ENCODE assay signal across 14 cellular contexts in genomic region chr17:72110231-72110952, GRCh38. TPM values are rescaled to one million over a fixed set of nuclear protein-coding genes. Genes with fewer than 3 reads are reported as not detected.
DNase-seq lines count a peak whose midpoint lies in the region; ATAC-seq and TF ChIP-seq lines count a peak whose summit lies in the region.
"Had no signal": no experiment of that assay in that cellular context is flagged by ENCODE, and none has a peak within 500 bp of the region (broad histone marks: within the 10 kb centered on the region; RNA-seq: fewer than 3 reads in every experiment).

No MANE protein-coding gene starts in this region.

- H3K9ac ChIP-seq in GM23248 (peak overlapping the region; percentile 65), adipocyte (ENCODE audit: low read length) (no peak overlapping the region), smooth muscle cell (ENCODE audit: low read depth) (no peak overlapping the region), Karpas-422 (ENCODE audit: low read length) (no peak overlapping the region)

- H3K9me2 ChIP-seq in GM23248 (ENCODE audit: insufficient read depth): no peaks in the 10 kb centered on the region
- no peaks in the 10 kb centered on the region for H3K9me2 ChIP-seq in Karpas-422 (replicated peaks; ENCODE audit: insufficient read depth, low read length)

- in situ Hi-C loops in GM23248 (cut with MboI): loop anchor here (10.0 to 25.0 kb wide), 3 partner anchors 646 to 1348 kb away; no protein-coding TSS in a partner anchor

- H3K27ac ChIP-seq in GM23248 (no peak overlapping the region), smooth muscle cell (ENCODE audit: low read depth) (no peak overlapping the region), Karpas-422 (ENCODE audit: low read length) (no peak overlapping the region)
- H3K27ac ChIP-seq: gastroesophageal sphincter, prostate gland, tibial artery had no signal

- H3K79me2 ChIP-seq in GM23248 (ENCODE audit: insufficient read depth) (no peaks in the 10 kb centered on the region), smooth muscle cell (ENCODE audit: low read depth) (no peaks in the 10 kb centered on the region), Karpas-422 (ENCODE audit: low read length) (no peaks in the 10 kb centered on the region)

- peaks cover 16% of the 10 kb centered on the region for H3K4me1 ChIP-seq in GM23248 (ENCODE audit: insufficient read depth)
- no peaks in the 10 kb centered on the region for H3K4me1 ChIP-seq in adipocyte (ENCODE audit: control insufficient read depth, insufficient read depth, low read length)
- H3K4me1 ChIP-seq in smooth muscle cell (ENCODE audit: low read depth): peaks cover 14% of the 10 kb centered on the region
- no peaks in the 10 kb centered on the region for H3K4me1 ChIP-seq in Karpas-422 (ENCODE audit: low read length)
- H3K4me1 ChIP-seq: gastroesophageal sphincter, prostate gland had no signal

- H3K9me3 ChIP-seq in GM23248 (ENCODE audit: low read depth): no peaks in the 10 kb centered on the region
- no peaks in the 10 kb centered on the region for H3K9me3 ChIP-seq in adipocyte (ENCODE audit: control insufficient read depth, low read length)
- H3K9me3 ChIP-seq in smooth muscle cell (replicated peaks; ENCODE audit: low read depth): no peaks in the 10 kb centered on the region
- H3K9me3 ChIP-seq in Karpas-422 (ENCODE audit: low read length): no peaks in the 10 kb centered on the region
- H3K9me3 ChIP-seq: gastroesophageal sphincter, prostate gland, tibial artery had no signal

- H3K4me2 ChIP-seq in GM23248 (ENCODE audit: unreplicated experiment): peak overlapping the region; percentile 100
- peak overlapping the region; percentile 43 for H3K4me2 ChIP-seq in smooth muscle cell
- no peak overlapping the region for H3K4me2 ChIP-seq in Karpas-422 (ENCODE audit: low read depth, low read length, poor library complexity, severe bottlenecking)

- ATAC-seq in HG03521 (IDR thresholded peaks at IDR 0.05; ENCODE audit: unreplicated experiment): no peak
- ATAC-seq: gastroesophageal sphincter had no signal

- WGBS in GM23248 (ENCODE audit: low coverage in 1 of 2, low lambda C conversion rate in 2 of 2, missing lambda C conversion rate in 2 of 2), 2 experiments: 3 to 5% methylated on average over 18 of the region's 18 CpGs
- WGBS in smooth muscle cell (ENCODE audit: low lambda C conversion rate): 66% methylated on average over 18 of the region's 18 CpGs

- H2AFZ ChIP-seq in GM23248: peak overlapping the region; percentile 96
- H2AFZ ChIP-seq in smooth muscle cell (ENCODE audit: low read depth): no peak overlapping the region
- no peak overlapping the region for H2AFZ ChIP-seq in Karpas-422 (ENCODE audit: low read length)

- H3F3A ChIP-seq in GM23248 (ENCODE audit: insufficient read depth) (no peaks in the 10 kb centered on the region), smooth muscle cell (ENCODE audit: low read depth) (no peaks in the 10 kb centered on the region)

- H3K4me3 ChIP-seq in GM23248 (peak overlapping the region; percentile 93), adipocyte (ENCODE audit: low read length) (peak overlapping the region; percentile 73), foreskin fibroblast (ENCODE audit: low read depth in 1 of 2, low read length in 2 of 2) (peak overlapping the region; percentile 31 to 51), smooth muscle cell (no peak overlapping the region), Karpas-422 (ENCODE audit: low read length) (no peak overlapping the region)
- H3K4me3 ChIP-seq: gastroesophageal sphincter, prostate gland had no signal

- H3K36me3 ChIP-seq in GM23248 (ENCODE audit: low read depth): no peaks in the 10 kb centered on the region
- no peaks in the 10 kb centered on the region for H3K36me3 ChIP-seq in adipocyte (ENCODE audit: control insufficient read depth, insufficient read depth, low read length, severe bottlenecking)
- H3K36me3 ChIP-seq in smooth muscle cell (ENCODE audit: low read depth): no peaks in the 10 kb centered on the region
- H3K36me3 ChIP-seq in Karpas-422 (ENCODE audit: insufficient read depth, low read length): no peaks in the 10 kb centered on the region
- H3K36me3 ChIP-seq: gastroesophageal sphincter, prostate gland, tibial artery had no signal

- H3K27me3 ChIP-seq in GM23248 (replicated peaks; ENCODE audit: insufficient read depth) (no peaks in the 10 kb centered on the region), adipocyte (replicated peaks; ENCODE audit: control insufficient read depth, insufficient read depth, low read length) (peaks cover 34% of the 10 kb centered on the region), smooth muscle cell (ENCODE audit: low read depth) (peaks cover 10% of the 10 kb centered on the region), Karpas-422 (ENCODE audit: low read length) (no peaks in the 10 kb centered on the region)

- no peak for TF ChIP-seq CTCF in foreskin fibroblast (IDR thresholded peaks at IDR 0.05; ENCODE audit: low read depth, low read length)
- no peak for TF ChIP-seq CTCF in smooth muscle cell (IDR thresholded peaks at IDR 0.05; ENCODE audit: borderline replicate concordance, insufficient read depth, poor library complexity, severe bottlenecking)

- H4K20me1 ChIP-seq in GM23248 (ENCODE audit: insufficient read depth) (no peaks in the 10 kb centered on the region), smooth muscle cell (ENCODE audit: low read depth) (no peaks in the 10 kb centered on the region), Karpas-422 (ENCODE audit: insufficient read depth, low read depth, low read length) (no peaks in the 10 kb centered on the region)

- DNase-seq in GM23248: peak; percentile 57
- no peak for DNase-seq in adipocyte (ENCODE audit: low read depth)
- no peak for DNase-seq in foreskin fibroblast
- DNase-seq in smooth muscle cell (lab: John Stamatoyannopoulos, UW; ENCODE audit: unreplicated experiment): no peak
- no peak for DNase-seq in Karpas-422
- no peak for DNase-seq in RKO (ENCODE audit: low spot score)
- DNase-seq in stimulated activated CD4-positive, alpha-beta T cell treated with anti-CD3 and anti-CD28 coated beads, Interleukin-4, amount 100 ng/mL, for 24 hours: no peak
- DNase-seq: CD4-positive, alpha-beta memory T cell; MV-4-11; tibial artery had no signal

RNA-seq across cellular contexts. Expression of gene SOX9, which starts 10.4 kb away (rescaled TPM):
- 13.8 and 16.6 TPM in 2 replicates for total RNA-seq in GM23248 (2014; rRNA removed; shearing (Covaris generic))
- polyA plus RNA-seq in GM23248 (2016; fragmentation: Nextera tagmentation; extraction: Ambion mirVana) (18.5 and 20.8 TPM in 2 replicates), smooth muscle cell (19.8 and 46.4 TPM in 2 replicates)
- total RNA-seq in smooth muscle cell: 16.6 and 26.6 TPM in 2 replicates
- total RNA-seq in Karpas-422 (2014; rRNA removed; shearing (Covaris generic); ENCODE audit: low replicate concordance): 26.4 and 30.3 TPM in 2 replicates
- total RNA-seq: activated CD8-positive, alpha-beta memory T cell treated with anti-CD3 and anti-CD28 coated beads for 36 hours; CD4-positive, alpha-beta memory T cell had no signal
- polyA plus RNA-seq: CD4-positive, alpha-beta memory T cell had no signal

Comparison
In these comparisons a context has a peak if more than half of its experiments do, and no peak if none do; other contexts are left out.
1. H3K4me3 ChIP-seq: peak in GM23248 (single experiment), adipocyte (single experiment) and foreskin fibroblast (2 of 2); none in smooth muscle cell (single experiment) and Karpas-422 (single experiment).